ENCODE assay signal across 18 cellular contexts in genomic region chr9:4333787-4334186, GRCh38. TPM values are rescaled to one million over a fixed set of nuclear protein-coding genes. Genes with fewer than 3 reads are reported as not detected.
DNase-seq lines count a peak whose midpoint lies in the region; ATAC-seq and TF ChIP-seq lines count a peak whose summit lies in the region.
"Had no signal": no experiment of that assay in that cellular context is flagged by ENCODE, and none has a peak within 500 bp of the region (broad histone marks: within the 10 kb centered on the region; RNA-seq: fewer than 3 reads in every experiment).

No MANE protein-coding gene starts in this region.

- peak overlapping the region; percentile 36 for H3K27ac ChIP-seq in PC-9
- H3K27ac ChIP-seq in stomach = peak overlapping the region; percentile 4 to 69 (median 52)
- H3K27ac ChIP-seq: ovary had no signal

- H3K9me2 ChIP-seq in PC-9 (ENCODE audit: insufficient read depth) = no peaks in the 10 kb centered on the region

- H4K20me1 ChIP-seq in PC-9 (ENCODE audit: insufficient read depth) = no peaks in the 10 kb centered on the region

- TF ChIP-seq EP300 in stomach (IDR thresholded peaks at IDR 0.05) = no peak

- peak; percentile 12 for DNase-seq in NCI-H748 (lab: John Stamatoyannopoulos, UW; ENCODE audit: unreplicated experiment)
- DNase-seq in NCI-H748 treated with DMSO at 0.1 percent for 48 hours (lab: John Stamatoyannopoulos, UW) = no peak
- no peak for DNase-seq in PC-9
- no peak for DNase-seq in left ventricle myocardium superior
- DNase-seq in stomach = no peak
- DNase-seq in NCI-H82 (lab: John Stamatoyannopoulos, UW) = no peak
- DNase-seq: activated CD4-positive, alpha-beta T cell treated with anti-CD3 and anti-CD28 coated beads, Interleukin-2, amount 50 U/mL, for 48 hours; activated naive CD4-positive, alpha-beta T cell; activated T-cell treated with anti-CD3 and anti-CD28 coated beads for 4 hours; CD8-positive, alpha-beta T cell; NCI-H1436 treated with DMSO at 0.1 percent for 48 hours; NCI-H446 treated with DMSO at 0.1 percent for 48 hours; stimulated activated CD8-positive, alpha-beta memory T cell treated with anti-CD3 and anti-CD28 coated beads, Interleukin-4, amount 100 ng/mL, for 48 hours; T-helper 1 cell had no signal

- ATAC-seq in left ventricle myocardium superior (peak; percentile 30), esophagus mucosa (no peak), GM21381 (IDR thresholded peaks at IDR 0.05; ENCODE audit: unreplicated experiment) (no peak)
- ATAC-seq: CD8-positive, alpha-beta T cell had no signal

- H3K4me3 ChIP-seq in PC-9 (no peak overlapping the region), stomach (no peak overlapping the region)
- H3K4me3 ChIP-seq: ovary, suprapubic skin had no signal

- CTCF ChIA-PET in PC-9 (lab: Charles Lee) = no interaction called here

- POLR2A ChIA-PET in PC-9 (lab: Charles Lee; ENCODE audit: unreplicated experiment) = no interaction called here

- no peak for TF ChIP-seq POLR2A in stomach (IDR thresholded peaks at IDR 0.05)

- H3F3A ChIP-seq in PC-9 (ENCODE audit: insufficient read depth, low read depth) = no peaks in the 10 kb centered on the region

- H3K9me3 ChIP-seq in PC-9 (ENCODE audit: insufficient read depth, low read depth) (no peaks in the 10 kb centered on the region), stomach (no peaks in the 10 kb centered on the region)
- H3K9me3 ChIP-seq: ovary, suprapubic skin had no signal

- H3K36me3 ChIP-seq in PC-9 (ENCODE audit: low read depth) (no peaks in the 10 kb centered on the region), stomach (no peaks in the 10 kb centered on the region)
- H3K36me3 ChIP-seq: ovary, suprapubic skin had no signal

- peaks cover 13% of the 10 kb centered on the region for H3K4me1 ChIP-seq in PC-9 (replicated peaks; ENCODE audit: insufficient read depth)
- H3K4me1 ChIP-seq in stomach = peaks cover 0 to 23% (median 4%) of the 10 kb centered on the region in 4 donors

- intact Hi-C loops in PC-9 (cut with micrococcal nuclease; ENCODE audit: unreplicated experiment) = loop anchor here (1.0 to 2.0 kb wide), 3 partner anchors 19 to 196 kb away; no protein-coding TSS in a partner anchor
- intact Hi-C loops in left ventricle myocardium superior (cut with micrococcal nuclease) = no loop called here
- intact Hi-C loops in stomach (cut with DNase I; ENCODE audit: low total_unique reads) = no loop called here

- H3K79me2 ChIP-seq in PC-9 (ENCODE audit: low read depth) = no peaks in the 10 kb centered on the region

- no TSS peak for BruUV-seq in PC-9 (replicated peaks; lab: Mats Ljungman, UMichigan)

- no peak for TF ChIP-seq CTCF in PC-9 (conservative IDR thresholded peaks at IDR 0.05)
- no peak for TF ChIP-seq CTCF in stomach (IDR thresholded peaks at IDR 0.05)

- H3K27me3 ChIP-seq in PC-9 (ENCODE audit: insufficient read depth, low read depth) (no peaks in the 10 kb centered on the region), stomach (no peaks in the 10 kb centered on the region)
- H3K27me3 ChIP-seq: ovary, suprapubic skin had no signal

- H3K4me2 ChIP-seq in PC-9 = peak overlapping the region; percentile 13; the same call in 1 of the 2 replicates

- no peak overlapping the region for H2AFZ ChIP-seq in PC-9

- 24 to 76% (median 40%) methylated on average over 2 of the region's 2 CpGs for WGBS in stomach, 5 donors

RNA-seq across cellular contexts. Expression of gene GLIS3, which starts 33.9 kb away (rescaled TPM):
- 20.5 and 23.4 TPM in 2 replicates for total RNA-seq in PC-9 (2021)
- total RNA-seq in left ventricle myocardium superior = 3.7 TPM
- 10 to 100 TPM in 3 of 5 donors, 1 to 10 TPM in 1, not detected in 1; 6.7 to 37.3 (median 20.4) TPM for total RNA-seq in stomach
- polyA plus RNA-seq in stomach = 1 to 10 TPM in 2 of 3 donors, under 1 TPM in 1; 0.68 to 2.0 (median 1.7) TPM
- total RNA-seq in esophagus mucosa = 1.0 TPM
